Comparison of ENCODE assay signal across 8 cellular contexts in genomic region chr3:42635111-42635510, GRCh38. TPM values are rescaled to one million over a fixed set of nuclear protein-coding genes. Genes with fewer than 3 reads are reported as not detected.
DNase-seq lines count a peak whose midpoint lies in the region; ATAC-seq and TF ChIP-seq lines count a peak whose summit lies in the region.
"Had no signal": no experiment of that assay in that cellular context is flagged by ENCODE, and none has a peak within 500 bp of the region (broad histone marks: within the 10 kb centered on the region; RNA-seq: fewer than 3 reads in every experiment).

No MANE protein-coding gene starts in this region.

- no peaks in the 10 kb centered on the region for H3K27me3 ChIP-seq in Loucy (ENCODE audit: insufficient read depth, low read length, poor library complexity, severe bottlenecking)

- H2AFZ ChIP-seq in Loucy (ENCODE audit: low read length): no peak overlapping the region

- H3K36me3 Mint-ChIP-seq in central memory CD8-positive, alpha-beta T cell (ENCODE audit: insufficient read depth): peaks cover 42% of the 10 kb centered on the region
- H3K36me3 Mint-ChIP-seq in Calu3 (ENCODE audit: insufficient read depth, unreplicated experiment): peaks cover 16% of the 10 kb centered on the region
- peaks cover 45% of the 10 kb centered on the region for H3K36me3 Mint-ChIP-seq in nephron progenitor cell (ENCODE audit: low read depth)
- peaks cover 36% of the 10 kb centered on the region for H3K36me3 Mint-ChIP-seq in osteocyte (ENCODE audit: unreplicated experiment)

- CTCF ChIA-PET in Calu3 (lab: Charles Lee): no interaction called here

- no peak overlapping the region for H3K4me3 ChIP-seq in Loucy (ENCODE audit: low read length, poor library complexity, severe bottlenecking)

- no peaks in the 10 kb centered on the region for H3F3A ChIP-seq in Loucy (ENCODE audit: low read depth)

- no peaks in the 10 kb centered on the region for H3K9me3 Mint-ChIP-seq in central memory CD8-positive, alpha-beta T cell
- no peaks in the 10 kb centered on the region for H3K9me3 Mint-ChIP-seq in Calu3 (ENCODE audit: low read depth, unreplicated experiment)
- no peaks in the 10 kb centered on the region for H3K9me3 Mint-ChIP-seq in nephron progenitor cell
- no peaks in the 10 kb centered on the region for H3K9me3 Mint-ChIP-seq in osteocyte (ENCODE audit: unreplicated experiment)
- H3K9me3 Mint-ChIP-seq: natural killer cell had no signal

- no peak overlapping the region for H3K4me2 ChIP-seq in Loucy (ENCODE audit: low read depth, low read length, poor library complexity, severe bottlenecking)

- intact Hi-C loops in Calu3 (cut with micrococcal nuclease; ENCODE audit: unreplicated experiment): no loop called here

- peak overlapping the region; percentile 10 for H3K27ac Mint-ChIP-seq in central memory CD8-positive, alpha-beta T cell (ENCODE audit: low read depth)
- H3K27ac Mint-ChIP-seq in Calu3 (ENCODE audit: unreplicated experiment): no peak overlapping the region
- H3K27ac Mint-ChIP-seq in nephron progenitor cell: no peak overlapping the region
- H3K27ac Mint-ChIP-seq in osteocyte (ENCODE audit: unreplicated experiment): no peak overlapping the region

- no peaks in the 10 kb centered on the region for H3K9me2 ChIP-seq in Loucy (replicated peaks; ENCODE audit: low read depth, low read length)

- H3K79me2 ChIP-seq in Loucy (ENCODE audit: insufficient read depth, low read length): 0 out of 2 replicates have a peak, but pooled peaks cover 3% of the 10 kb centered on the region

- H3K4me1 Mint-ChIP-seq in central memory CD8-positive, alpha-beta T cell: peaks cover 5% of the 10 kb centered on the region
- H3K4me1 Mint-ChIP-seq in Calu3 (ENCODE audit: low read depth, unreplicated experiment): peaks cover 10% of the 10 kb centered on the region
- H3K4me1 Mint-ChIP-seq in nephron progenitor cell: no peaks in the 10 kb centered on the region
- no peaks in the 10 kb centered on the region for H3K4me1 Mint-ChIP-seq in osteocyte (ENCODE audit: unreplicated experiment)

- no peaks in the 10 kb centered on the region for H3K27me3 Mint-ChIP-seq in central memory CD8-positive, alpha-beta T cell
- no peaks in the 10 kb centered on the region for H3K27me3 Mint-ChIP-seq in Calu3 (ENCODE audit: unreplicated experiment)
- H3K27me3 Mint-ChIP-seq in nephron progenitor cell (ENCODE audit: low read depth, poor library complexity): no peaks in the 10 kb centered on the region
- no peaks in the 10 kb centered on the region for H3K27me3 Mint-ChIP-seq in osteocyte (ENCODE audit: unreplicated experiment)

- H3K4me1 ChIP-seq in Loucy (ENCODE audit: insufficient read depth, low read length, poor library complexity, severe bottlenecking): no peaks in the 10 kb centered on the region

- no peaks in the 10 kb centered on the region for H3K9me3 ChIP-seq in Loucy (ENCODE audit: insufficient read depth, low read depth, low read length)

- DNase-seq in Caki2 (ENCODE audit: low read depth) (peak; percentile 29), Calu3 (no peak), nephron progenitor cell (no peak), osteocyte (ENCODE audit: extremely low spot score, unreplicated experiment) (no peak)
- DNase-seq in central memory CD8-positive, alpha-beta T cell (ENCODE audit: low spot score in 2 of 2): no peak
- DNase-seq: cortex of kidney, natural killer cell had no signal

- peaks cover 1% of the 10 kb centered on the region for H4K20me1 ChIP-seq in Loucy (ENCODE audit: insufficient read depth, low read length, poor library complexity, severe bottlenecking)

- no peak for ATAC-seq in central memory CD8-positive, alpha-beta T cell (replicated peaks; ENCODE audit: extremely low read depth, poor library complexity, severe bottlenecking)

- no peak overlapping the region for H3K9ac ChIP-seq in Loucy (ENCODE audit: low read depth, low read length, poor library complexity, severe bottlenecking)

- H3K4me3 Mint-ChIP-seq in central memory CD8-positive, alpha-beta T cell: no peak overlapping the region
- H3K4me3 Mint-ChIP-seq in Calu3 (ENCODE audit: low read depth, unreplicated experiment) (no peak overlapping the region), nephron progenitor cell (no peak overlapping the region), osteocyte (ENCODE audit: unreplicated experiment) (no peak overlapping the region)
- H3K4me3 Mint-ChIP-seq: natural killer cell had no signal

- H3K36me3 ChIP-seq in Loucy (ENCODE audit: insufficient read depth, low read length): peaks cover 98% of the 10 kb centered on the region

- in situ Hi-C loops in Caki2 (cut with HindIII; ENCODE audit: low pct_unique_long_range_greater_than_20kb, low sequenced_read_pairs): no loop called here

- peak; percentile 18 for TF ChIP-seq CTCF in Loucy (conservative IDR thresholded peaks at IDR 0.05; ENCODE audit: low read length)
- no peak for TF ChIP-seq CTCF in Calu3 (IDR thresholded peaks at IDR 0.05; ENCODE audit: unreplicated experiment)
- no peak for TF ChIP-seq CTCF in nephron progenitor cell (IDR thresholded peaks at IDR 0.05)
- no peak for TF ChIP-seq CTCF in osteocyte (IDR thresholded peaks at IDR 0.05)

- BruUV-seq in Calu3 (replicated peaks; lab: Mats Ljungman, UMichigan): no TSS peak

RNA-seq across cellular contexts. Expression of gene ZBTB47, which starts 18.4 kb away (rescaled TPM):
- total RNA-seq in Caki2 (2014; rRNA removed; shearing (Covaris generic); ENCODE audit: low replicate concordance): 2.6 and 3.9 TPM in 2 replicates
- total RNA-seq in Calu3 (2022): 6.0 and 7.2 TPM in 2 replicates
- total RNA-seq in osteocyte: 26.7 and 29.2 TPM in 2 replicates

RNA-seq across cellular contexts. Expression of gene NKTR, which starts 34.6 kb away (rescaled TPM):
- total RNA-seq in Caki2 (2014; rRNA removed; shearing (Covaris generic); ENCODE audit: low replicate concordance): 2.7 and 16.3 TPM in 2 replicates
- total RNA-seq in Calu3 (2022) (61.3 and 70.0 TPM in 2 replicates), osteocyte (65.4 and 73.7 TPM in 2 replicates)

RNA-seq across cellular contexts. Expression of gene SS18L2, which starts 44.5 kb away (rescaled TPM):
- 16.3 and 33.3 TPM in 2 replicates for total RNA-seq in Caki2 (2014; rRNA removed; shearing (Covaris generic); ENCODE audit: low replicate concordance)
- total RNA-seq in Calu3 (2022): 23.7 and 25.3 TPM in 2 replicates
- 16.5 and 17.2 TPM in 2 replicates for total RNA-seq in osteocyte

RNA-seq across cellular contexts. Expression of gene KLHL40, which starts 50.2 kb away (rescaled TPM):
- not detected in 2 replicates for total RNA-seq in Caki2 (2014; rRNA removed; shearing (Covaris generic); ENCODE audit: low replicate concordance)
- total RNA-seq in Calu3 (2022) (not detected in 2 replicates), osteocyte (not detected in 2 replicates)
- total RNA-seq: natural killer cell had no signal

RNA-seq across cellular contexts. Expression of gene SEC22C, which starts 53.3 kb away (rescaled TPM):
- total RNA-seq in Caki2 (2014; rRNA removed; shearing (Covaris generic); ENCODE audit: low replicate concordance): 33.5 and 44.1 TPM in 2 replicates
- total RNA-seq in Calu3 (2022) (32.1 and 42.3 TPM in 2 replicates), osteocyte (56.2 and 58.4 TPM in 2 replicates)
